13 cellular contexts compared by ENCODE assay signal in the genomic region with DNA sequence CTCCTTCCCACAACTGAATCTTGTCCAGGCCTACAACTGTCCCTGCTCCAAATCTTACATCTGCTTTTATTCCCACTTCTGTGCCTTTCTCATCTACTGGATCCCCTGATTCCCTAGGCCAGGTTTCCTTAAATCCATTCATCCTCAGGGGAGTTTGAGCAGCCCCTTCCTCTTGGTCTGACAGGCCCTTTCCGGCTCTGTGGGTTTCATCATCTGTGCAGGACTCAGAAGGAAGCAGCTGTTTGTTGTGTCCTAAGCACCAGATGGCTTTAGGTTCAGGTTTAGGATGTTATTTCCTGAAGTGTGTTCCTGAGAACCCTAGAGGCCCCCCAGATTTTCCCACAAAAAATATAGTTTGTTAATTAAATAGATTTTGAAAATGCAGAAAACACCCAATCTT. TPM values are rescaled to one million over a fixed set of nuclear protein-coding genes. Genes with fewer than 3 reads are reported as not detected.
A peak's percentile ranks its signal among the peaks of the same experiment; 100 is the strongest.
DNase-seq lines count a peak whose midpoint lies in the region; ATAC-seq and TF ChIP-seq lines count a peak whose summit lies in the region.
"Had no signal": no experiment of that assay in that cellular context is flagged by ENCODE, and none has a peak within 500 bp of the region (broad histone marks: within the 10 kb centered on the region; RNA-seq: fewer than 3 reads in every experiment).

No MANE protein-coding gene starts in this region.

- H3K9me1 ChIP-seq in IMR-90 (ENCODE audit: insufficient read depth, low read length): peaks cover 31% of the 10 kb centered on the region

- H3K9ac ChIP-seq in IMR-90 (ENCODE audit: low read depth, low read length): 0 out of 2 replicates have a peak overlapping the region, but pooled peaks have one; percentile 9
- no peak overlapping the region for H3K9ac ChIP-seq in mesendoderm (ENCODE audit: low read length)

- no peak overlapping the region for H2AK5ac ChIP-seq in IMR-90 (ENCODE audit: low read depth, low read length)
- H2AK5ac ChIP-seq in mesendoderm (ENCODE audit: low read length): no peak overlapping the region

- TF ChIP-seq RAD21 in IMR-90 (IDR thresholded peaks at IDR 0.05; ENCODE audit: low read length): no peak

- H2AFZ ChIP-seq in IMR-90 (replicated peaks; ENCODE audit: low read length, poor library complexity): no peak overlapping the region

- peak overlapping the region; percentile 50 for H3K18ac ChIP-seq in IMR-90 (ENCODE audit: low read depth, low read length)
- no peak overlapping the region for H3K18ac ChIP-seq in mesendoderm (ENCODE audit: low read length)

- peak overlapping the region; percentile 11; the same call in 1 of the 2 replicates for H3K56ac ChIP-seq in IMR-90 (ENCODE audit: extremely low read depth, insufficient read depth, low read length)
- peak overlapping the region; percentile 0 for H3K56ac ChIP-seq in mesendoderm (ENCODE audit: low read length)

- CTCF ChIA-PET in IMR-90 (lab: Yijun Ruan, JAX): no interaction called here

- TF ChIP-seq CTCF in IMR-90 (conservative IDR thresholded peaks at IDR 0.05; ENCODE audit: low read depth, low read length) (no peak), WERI-Rb-1 (IDR thresholded peaks at IDR 0.05; ENCODE audit: low read depth, low read length) (no peak)

- H2BK15ac ChIP-seq in IMR-90 (ENCODE audit: low read depth, low read length) (no peak overlapping the region; the same call in 2 of the 3 replicates), mesendoderm (replicated peaks; ENCODE audit: low read depth) (no peak overlapping the region)

- H3K14ac ChIP-seq in IMR-90 (replicated peaks; ENCODE audit: low read depth, low read length): peak overlapping the region; percentile 40; the same call in 1 of the 2 replicates

- in situ Hi-C loops in IMR-90 (cut with MboI; ENCODE audit: low sequenced_read_pairs): no loop called here

- H4K5ac ChIP-seq in IMR-90 (ENCODE audit: low read depth, low read length) (peak overlapping the region; percentile 61; the same call in 1 of the 2 replicates), mesendoderm (ENCODE audit: low read length) (no peak overlapping the region)

- H3K36me3 ChIP-seq in IMR-90 (ENCODE audit: control insufficient read depth, insufficient read depth, low read length) (no peaks in the 10 kb centered on the region), WERI-Rb-1 (no peaks in the 10 kb centered on the region), mesendoderm (ENCODE audit: control insufficient read depth, insufficient read depth, low read length) (no peaks in the 10 kb centered on the region)

- no peak overlapping the region for H2AK9ac ChIP-seq in IMR-90 (replicated peaks; ENCODE audit: low read depth, low read length, poor library complexity)

- H3K9me3 ChIP-seq in IMR-90 (ENCODE audit: control insufficient read depth, insufficient read depth, low read length) (no peaks in the 10 kb centered on the region), WERI-Rb-1 (ENCODE audit: severe bottlenecking) (no peaks in the 10 kb centered on the region)

- no peak overlapping the region for H3K4me2 ChIP-seq in IMR-90 (ENCODE audit: low read depth, low read length)
- no peak overlapping the region for H3K4me2 ChIP-seq in mesendoderm (ENCODE audit: low read length)

- ATAC-seq in IMR-90 (ENCODE audit: low read depth): no peak
- ATAC-seq in HG03025 (IDR thresholded peaks at IDR 0.05; ENCODE audit: low FRiP score, unreplicated experiment): no peak
- ATAC-seq in HG03097 (IDR thresholded peaks at IDR 0.05; ENCODE audit: low FRiP score, unreplicated experiment): no peak
- ATAC-seq: natural killer cell treated with Interleukin-12 subunit alpha and Interleukin-12 subunit beta and Interleukin-15 and Interleukin-18, amount 100 ng/mL, for 72 hours had no signal

- H2BK5ac ChIP-seq in IMR-90 (ENCODE audit: low read depth, low read length, poor library complexity, severe bottlenecking) (no peak overlapping the region), mesendoderm (ENCODE audit: low read length) (no peak overlapping the region)

- no TSS peak for BruUV-seq in IMR-90 (replicated peaks; lab: Mats Ljungman, UMichigan)

- H3K27me3 ChIP-seq in IMR-90 (ENCODE audit: control insufficient read depth, insufficient read depth, low read length): no peaks in the 10 kb centered on the region
- H3K27me3 ChIP-seq in WERI-Rb-1 (ENCODE audit: insufficient read depth, low read depth, severe bottlenecking): no peaks in the 10 kb centered on the region
- no peaks in the 10 kb centered on the region for H3K27me3 ChIP-seq in mesendoderm (ENCODE audit: insufficient read depth, low read length, poor library complexity)

- H3K27ac ChIP-seq in IMR-90 (ENCODE audit: insufficient read depth, low read length) (no peak overlapping the region), WERI-Rb-1 (peak overlapping the region; percentile 36; the same call in 1 of the 2 replicates), mesendoderm (ENCODE audit: low read depth, low read length) (no peak overlapping the region)

- H2BK20ac ChIP-seq in IMR-90 (ENCODE audit: low read depth, low read length): no peak overlapping the region

- H3K79me1 ChIP-seq in IMR-90 (ENCODE audit: low read depth in 1 of 2, low read length in 2 of 2) (peaks cover 56 to 88% of the 10 kb centered on the region in 2 experiments), mesendoderm (ENCODE audit: low read length) (peaks cover 6% of the 10 kb centered on the region)

- TF ChIP-seq POLR2A in IMR-90 (IDR thresholded peaks at IDR 0.05; ENCODE audit: low read depth, low read length): no peak

- no CpG with 5 or more reads among the region's 1 CpG for WGBS in IMR-90 (ENCODE audit: extremely low coverage in 2 of 2, insufficient read length in 1 of 2), 2 experiments
- WGBS in mesendoderm (ENCODE audit: extremely low coverage, insufficient coverage, low lambda C conversion rate): no CpG with 5 or more reads among the region's 1 CpG

- intact Hi-C loops in IMR-90 (cut with micrococcal nuclease): no loop called here

- 0 out of 2 replicates have a peak overlapping the region, but pooled peaks have one; percentile 0 for H4K91ac ChIP-seq in IMR-90 (ENCODE audit: insufficient read depth, low read depth, low read length)

- no peak overlapping the region for H3K4me3 ChIP-seq in IMR-90 (ENCODE audit: insufficient read depth, low read depth, low read length)
- no peak overlapping the region for H3K4me3 ChIP-seq in WERI-Rb-1 (ENCODE audit: low read depth, low read length)
- no peak overlapping the region for H3K4me3 ChIP-seq in mesendoderm (ENCODE audit: low read length)

- peak overlapping the region; percentile 7; the same call in 1 of the 2 replicates for H3K23ac ChIP-seq in IMR-90 (ENCODE audit: low read depth, low read length)
- no peak overlapping the region for H3K23ac ChIP-seq in mesendoderm (ENCODE audit: low read length)

- POLR2A ChIA-PET in IMR-90 (lab: Charles Lee; ENCODE audit: unreplicated experiment): no interaction called here

- peaks cover 27% of the 10 kb centered on the region; the same call in 1 of the 2 replicates for H4K20me1 ChIP-seq in IMR-90 (ENCODE audit: insufficient read depth, low read length)

- H4K8ac ChIP-seq in IMR-90 (ENCODE audit: low read depth in 2 of 2, low read length in 2 of 2): peak overlapping the region in 1 of 2 experiments; percentile 48; a peak in 1 of 4 replicates
- H4K8ac ChIP-seq in mesendoderm (ENCODE audit: low read depth, low read length): no peak overlapping the region

- dilution Hi-C loops in IMR-90 (cut with HindIII; ENCODE audit: low sequenced_read_pairs, unreplicated experiment): no loop called here

- peaks cover 2% of the 10 kb centered on the region for H3K79me2 ChIP-seq in mesendoderm (ENCODE audit: control insufficient read depth, insufficient read depth, low read length)

- H3K4ac ChIP-seq in IMR-90 (ENCODE audit: low read depth, low read length): 0 out of 2 replicates have a peak overlapping the region, but pooled peaks have one; percentile 11
- peak overlapping the region; percentile 6 for H3K4ac ChIP-seq in mesendoderm (ENCODE audit: low read depth, low read length)

- DNase-seq in DMS 273 treated with DMSO at 0.1 percent for 48 hours (lab: John Stamatoyannopoulos, UW): peak; percentile 52
- DNase-seq in IMR-90: no peak
- peak; percentile 33 for DNase-seq in WERI-Rb-1
- DNase-seq in mesendoderm: no peak
- no peak for DNase-seq in AG08395 (ENCODE audit: low spot score)
- DNase-seq in NCI-H1436 (lab: John Stamatoyannopoulos, UW): no peak
- DNase-seq: activated CD4-positive, alpha-beta memory T cell treated with anti-CD3 and anti-CD28 coated beads, Interleukin-2, amount 10 ng/mL, durations not matched to agents 7 days and 5 days; activated naive CD8-positive, alpha-beta T cell treated with anti-CD3 and anti-CD28 coated beads, Interleukin-2, amount 10 ng/mL, durations not matched to agents 7 days and 5 days; hippocampal formation; stimulated activated naive CD4-positive, alpha-beta T cell had no signal

- H2BK120ac ChIP-seq in IMR-90 (ENCODE audit: low read depth, low read length) (no peak overlapping the region; the same call in 1 of the 2 replicates), mesendoderm (ENCODE audit: low read depth, low read length) (no peak overlapping the region)

- peaks cover 34% of the 10 kb centered on the region for H3K4me1 ChIP-seq in IMR-90 (ENCODE audit: control insufficient read depth, insufficient read depth, low read length)
- H3K4me1 ChIP-seq in mesendoderm (ENCODE audit: control insufficient read depth, low read depth, low read length): peaks cover 18% of the 10 kb centered on the region

TF ChIP-seq in IMR-90, 13 proteins besides CTCF, POLR2A, EP300 and RAD21 (continues in another document):
- TF ChIP-seq MAFK (IDR thresholded peaks at IDR 0.05; ENCODE audit: low read depth, low read length) (no peak), RFX5 (IDR thresholded peaks at IDR 0.05; ENCODE audit: low read depth, low read length) (no peak), MAZ (IDR thresholded peaks at IDR 0.05; ENCODE audit: borderline replicate concordance, low read depth, low read length) (no peak), NFE2L2 (IDR thresholded peaks at IDR 0.05; ENCODE audit: low read depth, low read length) (no peak), CHD1 (IDR thresholded peaks at IDR 0.05; ENCODE audit: low read depth, low read length) (no peak), MXI1 (IDR thresholded peaks at IDR 0.05; ENCODE audit: borderline replicate concordance, low read depth, low read length) (no peak)

RNA-seq across cellular contexts. Expression of gene SCHIP1, which starts 21.1 kb away (rescaled TPM):
- total RNA-seq in IMR-90 (2012; rRNA removed): 5.0 and 5.4 TPM in 2 replicates
- 2.8 and 3.9 TPM in 2 replicates for polyA plus RNA-seq in IMR-90 (2012; rRNA removed)
- polyA plus RNA-seq in IMR-90 (2012; cell fraction: cytosol; rRNA removed): 0.21 and 0.57 TPM in 2 replicates
- 3.5 and 19.4 TPM in 2 replicates for polyA plus RNA-seq in IMR-90 (2012; cell fraction: nucleus; rRNA removed; ENCODE audit: low replicate concordance)
- 6.3 TPM for polyA plus RNA-seq in mesendoderm (2013, experiment 1 of 2)
- 7.4 TPM for polyA plus RNA-seq in mesendoderm (2013, experiment 2 of 2)
- total RNA-seq: activated naive CD8-positive, alpha-beta T cell treated with anti-CD3 and anti-CD28 coated beads, Interleukin-2, amount 10 ng/mL, durations not matched to agents 7 days and 5 days; natural killer cell treated with Interleukin-12 subunit alpha and Interleukin-12 subunit beta and Interleukin-15 and Interleukin-18, amount 100 ng/mL, for 72 hours had no signal

Comparison
In these comparisons a context has a peak if more than half of its experiments do, and no peak if none do; other contexts are left out.
1. DNase-seq: peak in DMS 273 treated with DMSO at 0.1 percent for 48 hours (single experiment) and WERI-Rb-1 (single experiment); none in IMR-90 (single experiment), mesendoderm (single experiment), AG08395 (single experiment) and NCI-H1436 (single experiment).